9 cellular contexts compared by ENCODE assay signal in genomic region chr12:2811791-2812190, GRCh38. TPM values are rescaled to one million over a fixed set of nuclear protein-coding genes. Genes with fewer than 3 reads are reported as not detected.
A peak's percentile ranks its signal among the peaks of the same experiment; 100 is the strongest.
DNase-seq lines count a peak whose midpoint lies in the region; ATAC-seq, FAIRE-seq and TF ChIP-seq lines count a peak whose summit lies in the region.
"Had no signal": no experiment of that assay in that cellular context is flagged by ENCODE, and none has a peak within 500 bp of the region (broad histone marks: within the 10 kb centered on the region; RNA-seq: fewer than 3 reads in every experiment).

No MANE protein-coding gene starts in this region.

- DNase-seq in heart right ventricle (no peak), Right ventricle myocardium inferior (ENCODE audit: missing footprints) (no peak), astrocyte of the cerebellum (ENCODE audit: low read depth) (no peak), mesenchymal stem cell (no peak), upper lobe of left lung (no peak), H54 (ENCODE audit: insufficient read length, low spot score) (no peak), NCI-H82 treated with DMSO at 0.1 percent for 48 hours (lab: John Stamatoyannopoulos, UW; ENCODE audit: unreplicated experiment) (no peak)

- WGBS in heart right ventricle, 2 donors = 78 to 87% methylated on average over 5 of the region's 5 CpGs
- 100% methylated on average over 3 of the region's 5 CpGs for WGBS in mesenchymal stem cell
- 67 to 71% methylated on average over 5 of the region's 5 CpGs for WGBS in upper lobe of left lung, 2 donors

- H3K27me3 ChIP-seq in heart right ventricle = no peaks in the 10 kb centered on the region
- no peaks in the 10 kb centered on the region for H3K27me3 ChIP-seq in mesenchymal stem cell (ENCODE audit: control insufficient read depth in 1 of 2, insufficient read depth in 1 of 2, low read length in 2 of 2)
- no peaks in the 10 kb centered on the region for H3K27me3 ChIP-seq in upper lobe of left lung

- peak overlapping the region; percentile 87 for H2AK5ac ChIP-seq in mesenchymal stem cell (ENCODE audit: low read length, severe bottlenecking)

- no peak overlapping the region for H2BK15ac ChIP-seq in mesenchymal stem cell (ENCODE audit: low read depth, poor library complexity, severe bottlenecking)

- TF ChIP-seq CTCF in heart right ventricle (IDR thresholded peaks at IDR 0.05) = no peak
- no peak for TF ChIP-seq CTCF in astrocyte of the cerebellum (IDR thresholded peaks at IDR 0.05; ENCODE audit: low read depth, low read length, missing control alignments)
- no peak for TF ChIP-seq CTCF in upper lobe of left lung (IDR thresholded peaks at IDR 0.05)

- H3K4me3 ChIP-seq in heart right ventricle (peak overlapping the region in 9 of 10 donors; percentile 57 to 88 (median 73)), astrocyte of the cerebellum (ENCODE audit: low read depth, low read length) (peak overlapping the region; percentile 82), mesenchymal stem cell (ENCODE audit: insufficient read depth in 1 of 2, low read depth in 1 of 2, low read length in 2 of 2) (peak overlapping the region in 1 of 2 experiments; percentile 92), upper lobe of left lung (peak overlapping the region in 3 of 4 donors; percentile 60 to 72 (median 68))

- H2BK12ac ChIP-seq in mesenchymal stem cell (ENCODE audit: low read length in 2 of 2) = peak overlapping the region in 1 of 2 experiments; percentile 17

- H4K8ac ChIP-seq in mesenchymal stem cell (ENCODE audit: low read length) = peak overlapping the region; percentile 45

- FAIRE-seq in H54 (lab: Jason Lieb, UNC) = no peak

- intact Hi-C loops in heart right ventricle (cut with DNase I) = loop anchor here in 2 of 10 donors (2.0 kb wide), 2 partner anchors 15 to 17 kb away; partner anchors contain the start of gene FKBP4 (in 1 of the 2)
- intact Hi-C loops in Right ventricle myocardium inferior (cut with DNase I) = loop anchor here (1.0 kb wide), 1 partner anchor 16 kb away; no protein-coding TSS in a partner anchor

- H3K27ac ChIP-seq in heart right ventricle (peak overlapping the region; percentile 83 to 99 (median 92)), mesenchymal stem cell (ENCODE audit: low read length, poor library complexity, severe bottlenecking) (no peak overlapping the region), upper lobe of left lung (peak overlapping the region in 1 of 4 donors; percentile 92)

- no peak overlapping the region for H3K14ac ChIP-seq in mesenchymal stem cell (ENCODE audit: low read length in 2 of 2)

- peaks cover 19% of the 10 kb centered on the region for H3K79me1 ChIP-seq in mesenchymal stem cell (replicated peaks; ENCODE audit: low read length, poor library complexity, severe bottlenecking)

- H3K9ac ChIP-seq in mesenchymal stem cell (ENCODE audit: low read length) = peak overlapping the region; percentile 94

- H3K4me1 ChIP-seq in heart right ventricle (peaks cover 3 to 26% (median 21%) of the 10 kb centered on the region in 9 donors), mesenchymal stem cell (ENCODE audit: control insufficient read depth, insufficient read depth, low read depth, low read length) (peaks cover 3% of the 10 kb centered on the region), upper lobe of left lung (peaks cover 12 to 17% (median 16%) of the 10 kb centered on the region in 4 donors)

- TF ChIP-seq POLR2A in upper lobe of left lung (IDR thresholded peaks at IDR 0.05) (no peak), H54 (IDR thresholded peaks at IDR 0.05; ENCODE audit: low read depth, low read length) (no peak)

- no peak for TF ChIP-seq EP300 in upper lobe of left lung (IDR thresholded peaks at IDR 0.05)

- H3K9me3 ChIP-seq in heart right ventricle = no peaks in the 10 kb centered on the region
- H3K9me3 ChIP-seq in mesenchymal stem cell (ENCODE audit: control insufficient read depth, low read length) = no peaks in the 10 kb centered on the region
- no peaks in the 10 kb centered on the region for H3K9me3 ChIP-seq in upper lobe of left lung

- ATAC-seq in heart right ventricle (no peak), Right ventricle myocardium inferior (no peak), upper lobe of left lung (ENCODE audit: low FRiP score in 2 of 2) (no peak), GM21576 (IDR thresholded peaks at IDR 0.05; ENCODE audit: unreplicated experiment) (no peak)

- no peak overlapping the region for H2AFZ ChIP-seq in mesenchymal stem cell (ENCODE audit: low read depth, low read length)

- H3K18ac ChIP-seq in mesenchymal stem cell (ENCODE audit: low read depth in 1 of 2, low read length in 2 of 2) = no peak overlapping the region

- no peak overlapping the region for H3K23ac ChIP-seq in mesenchymal stem cell (ENCODE audit: low read length in 2 of 2)

- no peak overlapping the region for H2BK5ac ChIP-seq in mesenchymal stem cell (ENCODE audit: low read depth, low read length, poor library complexity, severe bottlenecking)

- H3K4ac ChIP-seq in mesenchymal stem cell (ENCODE audit: low read depth in 1 of 2, low read length in 2 of 2) = no peak overlapping the region

- in situ Hi-C loops in astrocyte of the cerebellum (cut with HindIII; ENCODE audit: low sequenced_read_pairs) = no loop called here

- H3K36me3 ChIP-seq in heart right ventricle = peaks cover 0 to 23% (median 6%) of the 10 kb centered on the region in 9 donors
- H3K36me3 ChIP-seq in mesenchymal stem cell (ENCODE audit: control insufficient read depth in 1 of 2, insufficient read depth in 2 of 2, low read depth in 1 of 2, low read length in 2 of 2) = peaks cover 3 to 5% of the 10 kb centered on the region in 2 experiments
- H3K36me3 ChIP-seq in upper lobe of left lung = peaks cover 0 to under 1% (median 0%) of the 10 kb centered on the region in 4 donors

- peak overlapping the region; percentile 7 for H4K91ac ChIP-seq in mesenchymal stem cell (ENCODE audit: low read length)

- no peak overlapping the region for H3K4me2 ChIP-seq in mesenchymal stem cell (ENCODE audit: low read length, poor library complexity, severe bottlenecking)

- H2BK120ac ChIP-seq in mesenchymal stem cell (ENCODE audit: low read depth, low read length) = no peak overlapping the region

RNA-seq across cellular contexts. Expression of gene ITFG2, which starts 0.7 kb away (rescaled TPM):
- total RNA-seq in heart right ventricle (10 to 100 TPM; 10.9 to 20.4 (median 13.3) TPM), Right ventricle myocardium inferior (11.4 TPM), upper lobe of left lung (100 to 1,000 TPM in 1 of 6 donors, 10 to 100 TPM in 5; 34.0 to 388 (median 41.0) TPM)
- polyA plus RNA-seq in heart right ventricle = 10 to 100 TPM; 10.4 to 30.3 TPM
- polyA plus RNA-seq in mesenchymal stem cell (2013, experiment 1 of 2) = 12.0 TPM
- polyA plus RNA-seq in mesenchymal stem cell (2013, experiment 2 of 2) = 10.8 TPM

RNA-seq across cellular contexts. Expression of gene FKBP4, which starts 17.0 kb away (rescaled TPM):
- total RNA-seq in heart right ventricle (10 to 100 TPM; 26.7 to 65.8 (median 49.1) TPM), Right ventricle myocardium inferior (64.1 TPM), upper lobe of left lung (10 to 100 TPM; 19.1 to 62.8 (median 29.8) TPM)
- polyA plus RNA-seq in heart right ventricle = 10 to 100 TPM; 18.7 to 54.4 TPM
- polyA plus RNA-seq in mesenchymal stem cell (2013, experiment 1 of 2) = 33.6 TPM
- 31.8 TPM for polyA plus RNA-seq in mesenchymal stem cell (2013, experiment 2 of 2)

RNA-seq across cellular contexts. Expression of gene NRIP2, which starts 23.0 kb away (rescaled TPM):
- total RNA-seq in heart right ventricle (1 to 10 TPM; 1.4 to 3.6 (median 2.5) TPM), Right ventricle myocardium inferior (3.2 TPM), upper lobe of left lung (under 1 TPM in 2 of 6 donors, not detected in 4; 0.23 to 0.74 TPM)
- 1 to 10 TPM; 2.3 to 4.0 TPM for polyA plus RNA-seq in heart right ventricle
- 0.06 TPM for polyA plus RNA-seq in mesenchymal stem cell (2013, experiment 1 of 2)
- polyA plus RNA-seq in mesenchymal stem cell (2013, experiment 2 of 2) = 0.04 TPM
- total RNA-seq: renal cortical epithelial cell had no signal

RNA-seq across cellular contexts. Expression of gene TEX52, which starts 45.0 kb away (rescaled TPM):
- total RNA-seq in heart right ventricle (not detected), Right ventricle myocardium inferior (not detected), upper lobe of left lung (not detected)
- not detected for polyA plus RNA-seq in heart right ventricle
- polyA plus RNA-seq in mesenchymal stem cell (2013, experiment 1 of 2) = not detected
- polyA plus RNA-seq in mesenchymal stem cell (2013, experiment 2 of 2) = not detected
- total RNA-seq: renal cortical epithelial cell had no signal
